Comparison of ENCODE assay signal across 1 cellular context in genomic region chr15:64527263-64527984, GRCh38.
TF ChIP-seq lines count a peak whose summit lies in the region.

No MANE protein-coding gene starts in this region.

TF ChIP-seq in K562, 482 proteins besides CTCF, POLR2A, EP300 and RAD21 (continued from another document and continues in another):
- no peak for TF ChIP-seq SAFB (IDR thresholded peaks at IDR 0.05; ENCODE audit: borderline replicate concordance, low read depth, low read length)
- peak; percentile 40; the same call in 1 of the 2 replicates for TF ChIP-seq ZNF384 (IDR thresholded peaks at IDR 0.05; ENCODE audit: low read depth, low read length)
- TF ChIP-seq SOX6 (IDR thresholded peaks at IDR 0.05): peak; percentile 71; the same call in 1 of the 2 replicates
- no peak for TF ChIP-seq ELF4 (CRISPR knock-in tag; IDR thresholded peaks at IDR 0.05)
- peak; percentile 52 for TF ChIP-seq MAFG (tag; conservative IDR thresholded peaks at IDR 0.05)
- TF ChIP-seq MED1 (CRISPR knock-in tag; IDR thresholded peaks at IDR 0.05; ENCODE audit: borderline replicate concordance): no peak
- TF ChIP-seq MIER1 (IDR thresholded peaks at IDR 0.05; ENCODE audit: low read depth): no peak
- TF ChIP-seq ARID1B (IDR thresholded peaks at IDR 0.05): peak; percentile 77
- TF ChIP-seq SRSF1 (IDR thresholded peaks at IDR 0.05; ENCODE audit: low read depth, low read length): no peak
- TF ChIP-seq DPF2 (IDR thresholded peaks at IDR 0.05): peak; percentile 81
- TF ChIP-seq CLOCK (CRISPR knock-in tag; IDR thresholded peaks at IDR 0.05; ENCODE audit: borderline replicate concordance): no peak
- no peak for TF ChIP-seq ZNF507 (tag; conservative IDR thresholded peaks at IDR 0.05)
- TF ChIP-seq ZNF740 (CRISPR knock-in tag; IDR thresholded peaks at IDR 0.05): no peak
- TF ChIP-seq ZNF740 (tag; IDR thresholded peaks at IDR 0.05): no peak
- TF ChIP-seq MBD2 (IDR thresholded peaks at IDR 0.05; ENCODE audit: borderline replicate concordance, low read depth): no peak
- no peak for TF ChIP-seq YBX1 (IDR thresholded peaks at IDR 0.05)
- TF ChIP-seq ARNT (IDR thresholded peaks at IDR 0.05): no peak
- TF ChIP-seq ZMIZ1 (IDR thresholded peaks at IDR 0.05; ENCODE audit: low read depth in 2 of 2, low read length in 2 of 2): no peak
- no peak for TF ChIP-seq ZFX (CRISPR knock-in tag; IDR thresholded peaks at IDR 0.05)
- TF ChIP-seq ZNF282 (CRISPR knock-in tag; IDR thresholded peaks at IDR 0.05): no peak
- no peak for TF ChIP-seq FOXO4 (CRISPR knock-in tag; IDR thresholded peaks at IDR 0.05)
- peak; percentile 18; the same call in 1 of the 2 replicates for TF ChIP-seq CEBPB (tag; IDR thresholded peaks at IDR 0.05)
- peak; percentile 80 for TF ChIP-seq NFE2 (IDR thresholded peaks at IDR 0.05; ENCODE audit: low read depth)
- no peak for TF ChIP-seq ZNF253 (CRISPR knock-in tag; conservative IDR thresholded peaks at IDR 0.05)
- TF ChIP-seq PATZ1 (CRISPR knock-in tag; IDR thresholded peaks at IDR 0.05; ENCODE audit: borderline replicate concordance): no peak
- TF ChIP-seq EZH2 (IDR thresholded peaks at IDR 0.05; ENCODE audit: borderline replicate concordance, low read depth, low read length): no peak
- TF ChIP-seq ZNF699 (CRISPR knock-in tag; IDR thresholded peaks at IDR 0.05; ENCODE audit: insufficient replicate concordance): no peak
- no peak for TF ChIP-seq POLR2G (IDR thresholded peaks at IDR 0.05; ENCODE audit: low read depth, low read length)
- no peak for TF ChIP-seq ZFP36 (IDR thresholded peaks at IDR 0.05; ENCODE audit: low read depth, low read length, partially characterized antibody)
- TF ChIP-seq RBBP5 (IDR thresholded peaks at IDR 0.05; ENCODE audit: borderline replicate concordance, insufficient read depth, low read length, poor library complexity, severe bottlenecking): no peak
- TF ChIP-seq KLF6 (CRISPR knock-in tag; IDR thresholded peaks at IDR 0.05; ENCODE audit: borderline replicate concordance): no peak
- no peak for TF ChIP-seq ZNF23 (CRISPR knock-in tag; IDR thresholded peaks at IDR 0.05)
- peak; percentile 82 for TF ChIP-seq FOSL1 (tag; conservative IDR thresholded peaks at IDR 0.05)
- TF ChIP-seq LARP7 (IDR thresholded peaks at IDR 0.05): no peak
- no peak for TF ChIP-seq MTA3 (IDR thresholded peaks at IDR 0.05; ENCODE audit: borderline replicate concordance)
- no peak for TF ChIP-seq ZNF561 (CRISPR knock-in tag; conservative IDR thresholded peaks at IDR 0.05)
- no peak for TF ChIP-seq ZBED1 (IDR thresholded peaks at IDR 0.05)
- no peak for TF ChIP-seq TEAD1 (CRISPR knock-in tag; IDR thresholded peaks at IDR 0.05)
- TF ChIP-seq ARID3A (IDR thresholded peaks at IDR 0.05; ENCODE audit: borderline replicate concordance, low read depth, low read length): no peak
- peak; percentile 39; the same call in 1 of the 2 replicates for TF ChIP-seq ZEB2 (IDR thresholded peaks at IDR 0.05)
- no peak for TF ChIP-seq BCOR (IDR thresholded peaks at IDR 0.05)
- TF ChIP-seq POU5F1 (IDR thresholded peaks at IDR 0.05; ENCODE audit: borderline replicate concordance, low read depth, low read length, partially characterized antibody): no peak
- peak; percentile 72 for TF ChIP-seq SMARCE1 (IDR thresholded peaks at IDR 0.05)
- no peak for TF ChIP-seq XRCC5 (IDR thresholded peaks at IDR 0.05; ENCODE audit: low read depth, low read length)
- no peak for TF ChIP-seq FOS (IDR thresholded peaks at IDR 0.05; ENCODE audit: extremely low read depth, insufficient read length)
- no peak for TF ChIP-seq AFF4 (CRISPR knock-in tag; IDR thresholded peaks at IDR 0.05)
- no peak for TF ChIP-seq ERF (CRISPR knock-in tag; IDR thresholded peaks at IDR 0.05)
- TF ChIP-seq KLF16 (IDR thresholded peaks at IDR 0.05): no peak
- TF ChIP-seq FIP1L1 (IDR thresholded peaks at IDR 0.05; ENCODE audit: low read depth, low read length, poor library complexity, severe bottlenecking): no peak
- TF ChIP-seq ZBTB12 (CRISPR knock-in tag; IDR thresholded peaks at IDR 0.05): no peak
- no peak for TF ChIP-seq SMARCB1 (IDR thresholded peaks at IDR 0.05; ENCODE audit: insufficient read length, low read depth)
- no peak for TF ChIP-seq NR1H2 (CRISPR knock-in tag; IDR thresholded peaks at IDR 0.05)
- no peak for TF ChIP-seq IFI16 (CRISPR knock-in tag; IDR thresholded peaks at IDR 0.05)
- TF ChIP-seq SPI1 (IDR thresholded peaks at IDR 0.05; ENCODE audit: borderline replicate concordance, low read depth, low read length): peak; percentile 68; the same call in 1 of the 2 replicates
- TF ChIP-seq ZC3H8 (IDR thresholded peaks at IDR 0.05): no peak
